18 cellular contexts compared by ENCODE assay signal in genomic region chr3:185948292-185948691, GRCh38.
"Had no signal": no experiment of that assay in that cellular context is flagged by ENCODE, and none has a peak within 500 bp of the region (broad histone marks: within the 10 kb centered on the region; RNA-seq: fewer than 3 reads in every experiment).

No MANE protein-coding gene starts in this region.

- H3K9me3 Mint-ChIP-seq: naive thymus-derived CD8-positive, alpha-beta T cell had no signal

- H3K4me3 Mint-ChIP-seq: naive thymus-derived CD8-positive, alpha-beta T cell had no signal

- DNase-seq: cortex of kidney; dorsolateral prefrontal cortex; effector CD8-positive, alpha-beta T cell; gastrocnemius medialis; heart right ventricle; hypothalamus; kidney glomerular epithelial cell; mammary epithelial cell; mucosa of descending colon; naive thymus-derived CD8-positive, alpha-beta T cell; posterior cingulate gyrus; sigmoid colon; stimulated activated CD4-positive, alpha-beta T cell treated with anti-CD3 and anti-CD28 coated beads, Interleukin-2, amount 100 ng/mL, for 24 hours; stimulated activated naive CD4-positive, alpha-beta T cell; trophoblast cell had no signal

- H3K27ac ChIP-seq: dorsolateral prefrontal cortex, gastrocnemius medialis, heart right ventricle, neutrophil, sigmoid colon had no signal

- H3K36me3 ChIP-seq: gastrocnemius medialis, heart right ventricle, neutrophil, sigmoid colon had no signal

- H3K27ac Mint-ChIP-seq: naive thymus-derived CD8-positive, alpha-beta T cell had no signal

- ATAC-seq: gastrocnemius medialis; heart right ventricle; mucosa of descending colon; naive thymus-derived CD8-positive, alpha-beta T cell had no signal

- H3K27me3 ChIP-seq: neutrophil had no signal

- H3K36me3 Mint-ChIP-seq: naive thymus-derived CD8-positive, alpha-beta T cell had no signal

- FAIRE-seq: islet of Langerhans had no signal

- H3K9me3 ChIP-seq: gastrocnemius medialis, mucosa of descending colon, neutrophil, sigmoid colon had no signal

- H3K4me3 ChIP-seq: dorsolateral prefrontal cortex, gastrocnemius medialis, heart right ventricle, mucosa of descending colon, sigmoid colon, skin epidermis had no signal
